19 cellular contexts compared by ENCODE assay signal in the genomic region with DNA sequence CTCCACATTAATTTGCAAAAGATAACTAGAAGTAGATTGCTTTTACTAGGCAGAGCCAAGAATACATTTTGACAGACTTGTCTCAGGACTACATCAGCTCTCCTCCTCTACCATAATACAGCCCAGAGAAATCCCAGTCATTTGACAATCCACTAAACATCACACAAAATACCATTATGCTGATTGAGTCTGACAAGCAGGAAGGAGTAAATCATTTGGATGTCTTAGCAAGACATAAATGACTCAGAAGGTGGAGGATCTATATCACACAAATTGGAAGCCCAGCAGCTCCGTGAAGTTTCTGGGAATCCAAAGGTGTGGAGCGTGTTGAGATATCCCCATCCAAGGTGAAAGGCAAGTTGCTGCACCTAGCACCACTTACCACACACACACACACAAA.
DNase-seq lines count a peak whose midpoint lies in the region; ATAC-seq, FAIRE-seq and TF ChIP-seq lines count a peak whose summit lies in the region.
"Had no signal": no experiment of that assay in that cellular context is flagged by ENCODE, and none has a peak within 500 bp of the region (broad histone marks: within the 10 kb centered on the region; RNA-seq: fewer than 3 reads in every experiment).

No MANE protein-coding gene starts in this region.

- no peak overlapping the region for H2BK15ac ChIP-seq in neuronal stem cell (ENCODE audit: low read length)

- H3K4me2 ChIP-seq in K562 (ENCODE audit: insufficient read depth, low read length) (no peak overlapping the region), neuronal stem cell (ENCODE audit: insufficient read depth, low read length, poor library complexity, severe bottlenecking) (no peak overlapping the region)
- H3K4me2 ChIP-seq: A549 had no signal

- H3K4me3 ChIP-seq in K562 (no peak overlapping the region), neuronal stem cell (ENCODE audit: low read length in 2 of 2) (no peak overlapping the region), small intestine (ENCODE audit: low read depth in 1 of 2, low read length in 2 of 2) (no peak overlapping the region)
- H3K4me3 ChIP-seq: A549; BLaER1 treated with 17β-estradiol and CSF1 and Interleukin-3, amounts not matched to agents 10 nM and 100 nM; MG63; SJCRH30 had no signal

- FAIRE-seq in K562 (lab: Jason Lieb, UNC) (no peak), small intestine (lab: Jason Lieb, UNC) (no peak)
- FAIRE-seq: D721Med had no signal

- no peaks in the 10 kb centered on the region for H3K79me1 ChIP-seq in neuronal stem cell (ENCODE audit: low read depth, low read length)

- in situ Hi-C loops in K562 (cut with MboI): no loop called here

- no peak for TF ChIP-seq RAD21 in K562 (CRISPR knock-in tag; conservative IDR thresholded peaks at IDR 0.05 in 1 of 2, IDR thresholded peaks at IDR 0.05 in 1 of 2)

- intact Hi-C loops in K562 (cut with micrococcal nuclease): no loop called here

- H4K8ac ChIP-seq in neuronal stem cell (ENCODE audit: low read depth, low read length): peak overlapping the region; percentile 58

- WGBS in K562 (ENCODE audit: insufficient coverage, low coverage, missing lambda C conversion rate): 0% methylated on average over 2 of the region's 2 CpGs
- no CpG with 5 or more reads among the region's 2 CpGs for WGBS in neuronal stem cell (ENCODE audit: extremely low coverage in 2 of 2, insufficient read length in 2 of 2, insufficient replicate concordance in 1 of 2), 2 donors
- 34 to 69% (median 47%) methylated on average over 2 of the region's 2 CpGs for WGBS in small intestine, 3 donors

- no peak overlapping the region for H3K18ac ChIP-seq in neuronal stem cell (ENCODE audit: low read length)

- no peak for TF ChIP-seq CTCF in K562 (IDR thresholded peaks at IDR 0.05 in 2 of 3, conservative IDR thresholded peaks at IDR 0.05 in 1 of 3; ENCODE audit: insufficient read depth in 2 of 3, low read depth in 1 of 3, low read length in 3 of 3)

- H3K9me3 ChIP-seq in K562 (replicated peaks; ENCODE audit: control insufficient read depth, insufficient read depth, low read depth, low read length) (no peaks in the 10 kb centered on the region), neuronal stem cell (replicated peaks in 1 of 2; ENCODE audit: control insufficient read depth in 2 of 2, insufficient read depth in 1 of 2, low read depth in 1 of 2, low read length in 2 of 2) (no peaks in the 10 kb centered on the region), small intestine (ENCODE audit: control insufficient read depth, low read depth) (no peaks in the 10 kb centered on the region)
- H3K9me3 ChIP-seq: A549; BLaER1 treated with 17β-estradiol and CSF1 and Interleukin-3, amounts not matched to agents 10 nM and 100 nM; MG63; SJCRH30 had no signal

- POLR2A ChIA-PET in K562 (lab: Yijun Ruan, JAX): interaction anchor here (0.6 kb wide), 1 partner anchor 22 kb away, joined by 3 read pairs; no protein-coding TSS in a partner anchor

- H2BK12ac ChIP-seq in neuronal stem cell (ENCODE audit: low read length): no peak overlapping the region

- no peaks in the 10 kb centered on the region for H3K9me1 ChIP-seq in K562 (ENCODE audit: control insufficient read depth, insufficient read depth, low read length)

- DNase-seq in GM04504 (ENCODE audit: low read depth): peak; percentile 3
- DNase-seq in M059J (ENCODE audit: low read depth): peak; percentile 18
- DNase-seq in K562 (ENCODE audit: extremely low read depth in 1 of 4, low spot score in 3 of 4): no peak
- DNase-seq in neuronal stem cell (ENCODE audit: low spot score): no peak
- no peak for DNase-seq in middle frontal gyrus (ENCODE audit: extremely low spot score, low spot score)
- no peak for DNase-seq in NAMALWA (ENCODE audit: low spot score)
- DNase-seq in small intestine: no peak
- DNase-seq in NCI-H1048 (lab: John Stamatoyannopoulos, UW): no peak
- DNase-seq: H9, MG63, NCI-H1105 treated with DMSO at 0.1 percent for 48 hours, NCI-H1694, NCI-H2227 treated with DMSO at 0.1 percent for 48 hours, NCI-H524 treated with DMSO at 0.1 percent for 48 hours, PC-3, SJCRH30 had no signal

- H3K36me3 ChIP-seq in K562 (ENCODE audit: control insufficient read depth, insufficient read depth, low read length) (no peaks in the 10 kb centered on the region), neuronal stem cell (replicated peaks in 1 of 2; ENCODE audit: control insufficient read depth in 2 of 2, insufficient read depth in 2 of 2, low read length in 2 of 2) (no peaks in the 10 kb centered on the region), small intestine (ENCODE audit: control insufficient read depth in 2 of 2, insufficient read depth in 2 of 2, low read length in 2 of 2) (no peaks in the 10 kb centered on the region)
- H3K36me3 ChIP-seq: BLaER1 treated with 17β-estradiol and CSF1 and Interleukin-3, amounts not matched to agents 10 nM and 100 nM; MG63; SJCRH30 had no signal

- no peak for ATAC-seq in K562
- ATAC-seq: A549, PC-3 had no signal

- H3K4ac ChIP-seq in neuronal stem cell (ENCODE audit: low read length): no peak overlapping the region

- BruUV-seq in K562 (replicated peaks; lab: Mats Ljungman, UMichigan): no TSS peak

- no peaks in the 10 kb centered on the region for H3K79me2 ChIP-seq in K562 (ENCODE audit: control insufficient read depth, insufficient read depth, low read length)

- no peak overlapping the region for H3K23ac ChIP-seq in neuronal stem cell (ENCODE audit: low read depth, low read length, poor library complexity)

- no peak overlapping the region for H2BK120ac ChIP-seq in neuronal stem cell (ENCODE audit: low read depth, low read length)

- no peak overlapping the region for H2BK5ac ChIP-seq in neuronal stem cell (ENCODE audit: low read length)

- CTCF ChIA-PET in K562 (lab: Yijun Ruan, JAX; ENCODE audit: low intra/inter-chr PET ratio): no interaction called here

- H3K9ac ChIP-seq in K562 (ENCODE audit: insufficient read depth in 1 of 2, low read depth in 2 of 2, low read length in 2 of 2) (no peak overlapping the region), neuronal stem cell (ENCODE audit: low read depth, low read length, poor library complexity) (peak overlapping the region; percentile 27)
- H3K9ac ChIP-seq: BLaER1 treated with 17β-estradiol and CSF1 and Interleukin-3, amounts not matched to agents 10 nM and 100 nM had no signal

- no peak overlapping the region for H3K27ac ChIP-seq in K562 (ENCODE audit: extremely low read depth, low read depth, low read length)
- no peak overlapping the region for H3K27ac ChIP-seq in neuronal stem cell (replicated peaks; ENCODE audit: low read length)
- H3K27ac ChIP-seq in small intestine (ENCODE audit: low read depth in 1 of 2, low read length in 1 of 2): no peak overlapping the region
- H3K27ac ChIP-seq: A549; BLaER1 treated with 17β-estradiol and CSF1 and Interleukin-3, amounts not matched to agents 10 nM and 100 nM; SJCRH30 had no signal

- H4K91ac ChIP-seq in neuronal stem cell (ENCODE audit: low read depth, low read length, poor library complexity): no peak overlapping the region

- no peak overlapping the region for H2AK5ac ChIP-seq in neuronal stem cell (ENCODE audit: low read depth, low read length)

- no peaks in the 10 kb centered on the region for H3K27me3 ChIP-seq in K562 (ENCODE audit: control insufficient read depth in 2 of 2, insufficient read depth in 2 of 2, low read length in 2 of 2)
- peaks cover 0 to 3% (median 0%) of the 10 kb centered on the region in 3 experiments for H3K27me3 ChIP-seq in neuronal stem cell (ENCODE audit: control insufficient read depth in 3 of 3, insufficient read depth in 3 of 3, low read depth in 1 of 3, low read length in 3 of 3)
- peaks cover 0 to 2% of the 10 kb centered on the region in 2 donors for H3K27me3 ChIP-seq in small intestine (ENCODE audit: control insufficient read depth in 2 of 2, insufficient read depth in 2 of 2, low read length in 2 of 2)
- H3K27me3 ChIP-seq: BLaER1 treated with 17β-estradiol and CSF1 and Interleukin-3, amounts not matched to agents 10 nM and 100 nM had no signal

- no peaks in the 10 kb centered on the region for H4K20me1 ChIP-seq in K562 (replicated peaks; ENCODE audit: control insufficient read depth, insufficient read depth, low read length)
- H4K20me1 ChIP-seq: BLaER1 treated with 17β-estradiol and CSF1 and Interleukin-3, amounts not matched to agents 10 nM and 100 nM had no signal

- TF ChIP-seq POLR2A in K562 (conservative IDR thresholded peaks at IDR 0.05): no peak

- no peak overlapping the region for H2AFZ ChIP-seq in K562 (ENCODE audit: low read depth, low read length)
- no peak overlapping the region for H2AFZ ChIP-seq in neuronal stem cell (ENCODE audit: low read length)

- no peak for TF ChIP-seq EP300 in K562 (IDR thresholded peaks at IDR 0.05; ENCODE audit: low read length)

- no peak overlapping the region for H3K14ac ChIP-seq in neuronal stem cell (ENCODE audit: low read length)

- no peaks in the 10 kb centered on the region for H3K4me1 ChIP-seq in K562 (replicated peaks in 1 of 2; ENCODE audit: control insufficient read depth in 2 of 2, insufficient read depth in 2 of 2, low read length in 2 of 2)
- H3K4me1 ChIP-seq in neuronal stem cell (ENCODE audit: control insufficient read depth in 2 of 2, insufficient read depth in 1 of 2, low read depth in 1 of 2, low read length in 2 of 2): peaks cover 0 to 2% of the 10 kb centered on the region in 2 donors
- H3K4me1 ChIP-seq in small intestine (ENCODE audit: control insufficient read depth in 2 of 2, insufficient read depth in 1 of 2, low read depth in 1 of 2, low read length in 1 of 2): no peaks in the 10 kb centered on the region
- H3K4me1 ChIP-seq: A549, SJCRH30 had no signal

TF ChIP-seq in K562, 482 proteins besides CTCF, POLR2A, EP300 and RAD21 (continues in another document):
- TF ChIP-seq, protein P1, sequence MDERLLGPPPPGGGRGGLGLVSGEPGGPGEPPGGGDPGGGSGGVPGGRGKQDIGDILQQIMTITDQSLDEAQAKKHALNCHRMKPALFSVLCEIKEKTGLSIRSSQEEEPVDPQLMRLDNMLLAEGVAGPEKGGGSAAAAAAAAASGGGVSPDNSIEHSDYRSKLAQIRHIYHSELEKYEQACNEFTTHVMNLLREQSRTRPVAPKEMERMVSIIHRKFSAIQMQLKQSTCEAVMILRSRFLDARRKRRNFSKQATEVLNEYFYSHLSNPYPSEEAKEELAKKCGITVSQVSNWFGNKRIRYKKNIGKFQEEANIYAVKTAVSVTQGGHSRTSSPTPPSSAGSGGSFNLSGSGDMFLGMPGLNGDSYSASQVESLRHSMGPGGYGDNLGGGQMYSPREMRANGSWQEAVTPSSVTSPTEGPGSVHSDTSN (CRISPR knock-in tag; IDR thresholded peaks at IDR 0.05; ENCODE audit: low read depth): no peak
- TF ChIP-seq, protein P1 (tag; conservative IDR thresholded peaks at IDR 0.05; ENCODE audit: low read depth): no peak
- TF ChIP-seq DDX20 (tag; IDR thresholded peaks at IDR 0.05; ENCODE audit: low read depth): no peak

Comparison
In these comparisons a context has a peak if more than half of its experiments do, and no peak if none do; other contexts are left out.
1. DNase-seq: peak in GM04504 (single experiment) and M059J (single experiment); none in K562 (0 of 4), neuronal stem cell (single experiment), middle frontal gyrus (single experiment), NAMALWA (single experiment), small intestine (single experiment) and NCI-H1048 (single experiment).